24 cellular contexts compared by ENCODE assay signal in genomic region chr17:52376137-52376536, GRCh38.
"Had no signal": no experiment of that assay in that cellular context is flagged by ENCODE, and none has a peak within 500 bp of the region (broad histone marks: within the 10 kb centered on the region; RNA-seq: fewer than 3 reads in every experiment).

No MANE protein-coding gene starts in this region.

- ATAC-seq: activated CD4-positive, alpha-beta T cell treated with anti-CD3 and anti-CD28 coated beads for 36 hours; activated naive CD4-positive, alpha-beta T cell treated with anti-CD3 and anti-CD28 coated beads, Interleukin-2, amount 50 U/mL, for 72 hours; activated naive CD8-positive, alpha-beta T cell treated with anti-CD3 and anti-CD28 coated beads, Interleukin-2, amount 50 U/mL, for 24 hours; activated T-cell treated with anti-CD3 and anti-CD28 coated beads, Interleukin-2, amount 50 U/mL, for 72 hours; PC-3; T-cell had no signal

- H3K27me3 Mint-ChIP-seq: activated CD4-positive, alpha-beta memory T cell treated with anti-CD3 and anti-CD28 coated beads, Interleukin-2, amount 10 ng/mL, durations not matched to agents 7 days and 5 days; activated CD4-positive, alpha-beta T cell treated with anti-CD3 and anti-CD28 coated beads for 36 hours; central memory CD8-positive, alpha-beta T cell; IgD-negative memory B cell; T-cell had no signal

- H3K9me3 Mint-ChIP-seq: activated CD4-positive, alpha-beta memory T cell treated with anti-CD3 and anti-CD28 coated beads, Interleukin-2, amount 10 ng/mL, durations not matched to agents 7 days and 5 days; activated naive CD8-positive, alpha-beta T cell treated with anti-CD3 and anti-CD28 coated beads, Interleukin-2, amount 50 U/mL, for 24 hours; T-cell had no signal

- H3K27ac Mint-ChIP-seq: activated CD4-positive, alpha-beta memory T cell treated with anti-CD3 and anti-CD28 coated beads, Interleukin-2, amount 10 ng/mL, durations not matched to agents 7 days and 5 days; activated CD4-positive, alpha-beta T cell treated with anti-CD3 and anti-CD28 coated beads for 36 hours; activated naive CD4-positive, alpha-beta T cell treated with anti-CD3 and anti-CD28 coated beads, Interleukin-2, amount 50 U/mL, for 72 hours; activated naive CD8-positive, alpha-beta T cell treated with anti-CD3 and anti-CD28 coated beads, Interleukin-2, amount 50 U/mL, for 24 hours; activated T-cell treated with anti-CD3 and anti-CD28 coated beads, Interleukin-2, amount 50 U/mL, for 72 hours; brain; IgD-negative memory B cell; T-cell had no signal

- H3K36me3 Mint-ChIP-seq: activated naive CD4-positive, alpha-beta T cell treated with anti-CD3 and anti-CD28 coated beads, Interleukin-2, amount 50 U/mL, for 72 hours; brain; IgD-negative memory B cell; T-cell had no signal

- DNase-seq: activated CD4-positive, alpha-beta memory T cell treated with anti-CD3 and anti-CD28 coated beads, Interleukin-2, amount 10 ng/mL, durations not matched to agents 7 days and 5 days; activated CD4-positive, alpha-beta T cell treated with anti-CD3 and anti-CD28 coated beads for 36 hours; activated CD4-positive, alpha-beta T cell treated with anti-CD3 and anti-CD28 coated beads, Interleukin-2, amount 50 U/mL, for 1 hour; activated naive CD8-positive, alpha-beta T cell treated with anti-CD3 and anti-CD28 coated beads, Interleukin-2, amount 50 U/mL, for 24 hours; activated T-cell treated with anti-CD3 and anti-CD28 coated beads for 4 hours; activated T-cell treated with anti-CD3 and anti-CD28 coated beads, Interleukin-2, amount 50 U/mL, for 72 hours; amygdala; KG1; NCI-H146; NCI-H1930; NCI-H2171; NCI-H2227 treated with DMSO at 0.1 percent for 48 hours; NCI-H510A; NCI-H526 treated with DMSO at 0.1 percent for 48 hours; PC-3; SHP77; T-cell; T-helper 2 cell; T1000 had no signal

- H3K27ac ChIP-seq: VCaP had no signal

- H3K4me3 Mint-ChIP-seq: activated CD4-positive, alpha-beta memory T cell treated with anti-CD3 and anti-CD28 coated beads, Interleukin-2, amount 10 ng/mL, durations not matched to agents 7 days and 5 days; activated CD4-positive, alpha-beta T cell treated with anti-CD3 and anti-CD28 coated beads for 36 hours; activated naive CD8-positive, alpha-beta T cell treated with anti-CD3 and anti-CD28 coated beads, Interleukin-2, amount 50 U/mL, for 24 hours; activated T-cell treated with anti-CD3 and anti-CD28 coated beads, Interleukin-2, amount 50 U/mL, for 72 hours; brain; central memory CD8-positive, alpha-beta T cell; T-cell had no signal

- H3K4me1 Mint-ChIP-seq: activated CD4-positive, alpha-beta memory T cell treated with anti-CD3 and anti-CD28 coated beads, Interleukin-2, amount 10 ng/mL, durations not matched to agents 7 days and 5 days; activated CD4-positive, alpha-beta T cell treated with anti-CD3 and anti-CD28 coated beads for 36 hours; activated naive CD8-positive, alpha-beta T cell treated with anti-CD3 and anti-CD28 coated beads, Interleukin-2, amount 50 U/mL, for 24 hours; brain; central memory CD8-positive, alpha-beta T cell; IgD-negative memory B cell; T-cell had no signal
